ENCODE assay signal across 21 cellular contexts in genomic region chr11:9784602-9785315, GRCh38.
DNase-seq lines count a peak whose midpoint lies in the region; ATAC-seq, FAIRE-seq and TF ChIP-seq lines count a peak whose summit lies in the region.
"Had no signal": no experiment of that assay in that cellular context is flagged by ENCODE, and none has a peak within 500 bp of the region (broad histone marks: within the 10 kb centered on the region; RNA-seq: fewer than 3 reads in every experiment).

No MANE protein-coding gene starts in this region.

- TF ChIP-seq CTCF in K562 (IDR thresholded peaks at IDR 0.05 in 2 of 3, conservative IDR thresholded peaks at IDR 0.05 in 1 of 3; ENCODE audit: insufficient read depth in 2 of 3, low read depth in 1 of 3, low read length in 3 of 3), result no peak
- TF ChIP-seq CTCF in smooth muscle cell (IDR thresholded peaks at IDR 0.05; ENCODE audit: borderline replicate concordance, insufficient read depth, poor library complexity, severe bottlenecking), result no peak

- peaks cover 14% of the 10 kb centered on the region for H3F3A ChIP-seq in smooth muscle cell (ENCODE audit: low read depth)

- H3K27me3 ChIP-seq in Karpas-422 (ENCODE audit: low read length), result no peaks in the 10 kb centered on the region
- no peaks in the 10 kb centered on the region for H3K27me3 ChIP-seq in K562 (ENCODE audit: control insufficient read depth in 2 of 2, insufficient read depth in 2 of 2, low read length in 2 of 2)
- H3K27me3 ChIP-seq in smooth muscle cell (ENCODE audit: low read depth), result no peaks in the 10 kb centered on the region

- no peaks in the 10 kb centered on the region for H3K9me1 ChIP-seq in K562 (ENCODE audit: control insufficient read depth, insufficient read depth, low read length)

- DNase-seq in Karpas-422, result no peak
- peak; percentile 34 to 60 (median 51) for DNase-seq in K562 (ENCODE audit: extremely low read depth in 1 of 4, low spot score in 3 of 4)
- no peak for DNase-seq in left ventricle myocardium superior
- DNase-seq in smooth muscle cell (lab: John Stamatoyannopoulos, UW; ENCODE audit: unreplicated experiment), result no peak
- no peak for DNase-seq in OCI-M2 (lab: John Stamatoyannopoulos, UW; ENCODE audit: unreplicated experiment)
- DNase-seq: activated CD4-positive, alpha-beta T cell treated with anti-CD3 and anti-CD28 coated beads for 36 hours; activated naive CD8-positive, alpha-beta T cell treated with anti-CD3 and anti-CD28 coated beads for 36 hours; Calu3; EL; endodermal cell; foreskin fibroblast; hypothalamus; NCI-H1092; NCI-H2029 treated with DMSO at 0.1 percent for 48 hours; NCI-H446 treated with DMSO at 0.1 percent for 48 hours; stimulated activated CD4-positive, alpha-beta T cell treated with anti-CD3 and anti-CD28 coated beads, Interleukin-2, amount 100 ng/mL, for 24 hours had no signal

- no peak for TF ChIP-seq POLR2A in K562 (conservative IDR thresholded peaks at IDR 0.05)

- H3K9ac ChIP-seq in Karpas-422 (ENCODE audit: low read length) (no peak overlapping the region), K562 (ENCODE audit: insufficient read depth in 1 of 2, low read depth in 2 of 2, low read length in 2 of 2) (peak overlapping the region in 1 of 2 experiments; percentile 18; a peak in 1 of 4 replicates), smooth muscle cell (ENCODE audit: low read depth) (no peak overlapping the region)

- ATAC-seq in K562 (peak; percentile 78), left ventricle myocardium superior (peak; percentile 77), HG03342 (IDR thresholded peaks at IDR 0.05; ENCODE audit: unreplicated experiment) (no peak), HG02678 (IDR thresholded peaks at IDR 0.05; ENCODE audit: unreplicated experiment) (no peak)
- ATAC-seq: activated CD4-positive, alpha-beta T cell treated with anti-CD3 and anti-CD28 coated beads for 36 hours had no signal

- peak; percentile 87 for FAIRE-seq in K562 (lab: Jason Lieb, UNC)
- FAIRE-seq: colon, HTR-8/SVneo, keratinocyte had no signal

- H3K4me1 ChIP-seq in Karpas-422 (ENCODE audit: low read length) (no peaks in the 10 kb centered on the region), K562 (replicated peaks in 1 of 2; ENCODE audit: control insufficient read depth in 2 of 2, insufficient read depth in 2 of 2, low read length in 2 of 2) (peaks cover 4 to 18% of the 10 kb centered on the region in 2 experiments; a peak in 2 of 5 replicates), smooth muscle cell (ENCODE audit: low read depth) (no peaks in the 10 kb centered on the region)

- BruUV-seq in K562 (replicated peaks; lab: Mats Ljungman, UMichigan), result no TSS peak

- intact Hi-C loops in K562 (cut with micrococcal nuclease) (no loop called here), left ventricle myocardium superior (cut with micrococcal nuclease) (no loop called here)

- no peak overlapping the region for H3K4me3 ChIP-seq in Karpas-422 (ENCODE audit: low read length)
- H3K4me3 ChIP-seq in K562, result no peak overlapping the region
- H3K4me3 ChIP-seq in smooth muscle cell, result no peak overlapping the region

- WGBS in K562 (ENCODE audit: insufficient coverage, low coverage, missing lambda C conversion rate), result 33% methylated on average over 6 of the region's 6 CpGs
- WGBS in smooth muscle cell (ENCODE audit: low lambda C conversion rate), result 73% methylated on average over 6 of the region's 6 CpGs

- H3K4me2 ChIP-seq in Karpas-422 (ENCODE audit: low read depth, low read length, poor library complexity, severe bottlenecking), result no peak overlapping the region
- H3K4me2 ChIP-seq in K562 (ENCODE audit: insufficient read depth, low read length), result peak overlapping the region; percentile 47
- peak overlapping the region; percentile 4 for H3K4me2 ChIP-seq in smooth muscle cell

- no peaks in the 10 kb centered on the region for H3K36me3 ChIP-seq in Karpas-422 (ENCODE audit: insufficient read depth, low read length)
- H3K36me3 ChIP-seq in K562 (ENCODE audit: control insufficient read depth, insufficient read depth, low read length), result no peaks in the 10 kb centered on the region
- peaks cover 3% of the 10 kb centered on the region for H3K36me3 ChIP-seq in smooth muscle cell (ENCODE audit: low read depth)

- H3K79me2 ChIP-seq in Karpas-422 (ENCODE audit: low read length) (0 out of 2 replicates have a peak, but pooled peaks cover 3% of the 10 kb centered on the region), K562 (ENCODE audit: control insufficient read depth, insufficient read depth, low read length) (no peaks in the 10 kb centered on the region), smooth muscle cell (ENCODE audit: low read depth) (no peaks in the 10 kb centered on the region)

- in situ Hi-C loops in K562 (cut with MboI), result no loop called here

- H3K27ac ChIP-seq in Karpas-422 (ENCODE audit: low read length), result 0 out of 2 replicates have a peak overlapping the region, but pooled peaks have one; percentile 2
- H3K27ac ChIP-seq in K562 (ENCODE audit: extremely low read depth, low read depth, low read length), result no peak overlapping the region; the same call in 2 of the 3 replicates
- peak overlapping the region; percentile 49 for H3K27ac ChIP-seq in smooth muscle cell (ENCODE audit: low read depth)

- CTCF ChIA-PET in K562 (lab: Yijun Ruan, JAX; ENCODE audit: low intra/inter-chr PET ratio), result interaction anchor here (0.7 kb wide), 1 partner anchor 560 kb away, joined by 3 read pairs; no protein-coding TSS in a partner anchor

- H3K9me3 ChIP-seq in Karpas-422 (ENCODE audit: low read length) (no peaks in the 10 kb centered on the region), K562 (replicated peaks; ENCODE audit: control insufficient read depth, insufficient read depth, low read depth, low read length) (no peaks in the 10 kb centered on the region), smooth muscle cell (replicated peaks; ENCODE audit: low read depth) (no peaks in the 10 kb centered on the region)

- no peak; the same call in 1 of the 2 replicates for TF ChIP-seq EP300 in K562 (IDR thresholded peaks at IDR 0.05; ENCODE audit: low read length)

- POLR2A ChIA-PET in K562 (lab: Yijun Ruan, JAX), result interaction anchor here (0.5 to 1.1 kb wide), 3 partner anchors 10 to 19 kb away, joined by 3 read pairs; no protein-coding TSS in a partner anchor

- H2AFZ ChIP-seq in Karpas-422 (ENCODE audit: low read length), result no peak overlapping the region
- no peak overlapping the region for H2AFZ ChIP-seq in K562 (ENCODE audit: low read depth, low read length)
- no peak overlapping the region for H2AFZ ChIP-seq in smooth muscle cell (ENCODE audit: low read depth)

- TF ChIP-seq RAD21 in K562 (CRISPR knock-in tag; conservative IDR thresholded peaks at IDR 0.05 in 1 of 2, IDR thresholded peaks at IDR 0.05 in 1 of 2), result no peak

- no peaks in the 10 kb centered on the region for H3K9me2 ChIP-seq in Karpas-422 (replicated peaks; ENCODE audit: insufficient read depth, low read length)

- H4K20me1 ChIP-seq in Karpas-422 (ENCODE audit: insufficient read depth, low read depth, low read length) (no peaks in the 10 kb centered on the region), K562 (replicated peaks; ENCODE audit: control insufficient read depth, insufficient read depth, low read length) (no peaks in the 10 kb centered on the region), smooth muscle cell (ENCODE audit: low read depth) (no peaks in the 10 kb centered on the region)

TF ChIP-seq in K562, 482 proteins besides CTCF, POLR2A, EP300 and RAD21 (continues in another document):
- TF ChIP-seq TCF3 (CRISPR knock-in tag; IDR thresholded peaks at IDR 0.05) (peak; percentile 82), DPF2 (IDR thresholded peaks at IDR 0.05) (peak; percentile 52; the same call in 1 of the 2 replicates), SMAD4 (CRISPR knock-in tag; conservative IDR thresholded peaks at IDR 0.05) (0 out of 2 replicates have a peak, but pooled peaks have one; percentile 31), HMBOX1 (IDR thresholded peaks at IDR 0.05) (no peak), TGIF2 (CRISPR knock-in tag; IDR thresholded peaks at IDR 0.05) (no peak), CTBP1 (IDR thresholded peaks at IDR 0.05; ENCODE audit: borderline replicate concordance) (peak; percentile 62)

Comparison
In these comparisons a context has a peak if more than half of its experiments do, and no peak if none do; other contexts are left out.
1. DNase-seq: peak in K562 (4 of 4); none in Karpas-422 (single experiment), left ventricle myocardium superior (single experiment), smooth muscle cell (single experiment) and OCI-M2 (single experiment).
2. ATAC-seq: peak in K562 (single experiment) and left ventricle myocardium superior (single experiment); none in HG03342 (single experiment) and HG02678 (single experiment).